Comparison of ENCODE assay signal across 8 cellular contexts in the genomic region with DNA sequence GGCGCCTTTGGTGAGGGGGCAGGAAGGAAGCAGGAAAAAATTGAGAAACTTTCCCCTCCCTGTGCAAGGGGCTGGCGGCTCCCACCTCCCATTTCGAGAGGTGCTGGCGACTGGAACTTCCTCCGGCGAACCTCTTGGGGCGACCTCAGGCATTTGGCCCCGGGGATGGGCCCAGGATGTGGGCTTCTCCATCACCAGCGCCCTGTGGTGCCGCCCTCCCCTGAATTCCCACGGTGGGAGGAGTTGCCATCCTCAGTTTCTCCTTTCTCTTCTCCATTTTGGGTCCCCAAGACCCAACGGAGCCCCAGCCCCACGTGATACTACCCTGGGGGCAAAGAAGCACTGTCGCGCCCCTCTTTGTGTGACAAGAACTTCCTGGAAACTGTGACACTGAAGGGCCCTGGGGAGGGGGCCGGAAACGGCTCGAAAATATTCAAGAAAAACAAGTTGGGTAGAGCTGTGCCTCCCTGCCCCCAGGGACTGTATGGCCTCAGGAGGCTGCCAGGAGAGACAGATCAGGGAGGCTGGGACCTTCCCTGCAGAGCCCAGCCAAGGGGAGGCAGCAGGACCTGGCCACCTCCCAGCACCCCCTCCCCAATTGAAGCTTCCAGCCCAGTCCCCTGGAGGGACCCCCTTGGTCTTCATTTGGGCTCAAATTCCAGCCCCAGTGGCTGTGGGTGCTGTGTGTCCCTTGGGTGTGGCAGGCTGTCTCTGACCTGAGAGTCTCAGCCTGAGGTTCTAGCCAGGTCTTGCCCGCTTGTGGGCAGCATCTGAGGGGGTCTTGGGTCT. TPM values are rescaled to one million over a fixed set of nuclear protein-coding genes. Genes with fewer than 3 reads are reported as not detected.
DNase-seq lines count a peak whose midpoint lies in the region; TF ChIP-seq lines count a peak whose summit lies in the region.

No MANE protein-coding gene starts in this region.

- H3K27me3 Mint-ChIP-seq in activated CD4-positive, alpha-beta T cell treated with anti-CD3 and anti-CD28 coated beads, Interleukin-2, amount 10 ng/mL, durations not matched to agents 7 days and 5 days, result peaks cover 8% of the 10 kb centered on the region

- peak overlapping the region; percentile 100 for H3K27ac Mint-ChIP-seq in activated CD4-positive, alpha-beta T cell treated with anti-CD3 and anti-CD28 coated beads, Interleukin-2, amount 10 ng/mL, durations not matched to agents 7 days and 5 days

- CTCF ChIA-PET in activated CD4-positive, alpha-beta T cell treated with anti-CD3 and anti-CD28 coated beads, Interleukin-2, amount 10 ng/mL, durations not matched to agents 7 days and 5 days (lab: Charles Lee), result interaction anchor here (0.8 to 2.3 kb wide), 5 partner anchors 22 to 98 kb away, joined by 3 to 11 read pairs (median 4); a partner anchor contains a TSS

- H3K27ac ChIP-seq in ectodermal cell (ENCODE audit: insufficient read depth, low read depth, low read length, poor library complexity, severe bottlenecking) (peak overlapping the region; percentile 89), muscle layer of duodenum (ENCODE audit: low read length) (peak overlapping the region; percentile 83)

- H3K4me1 ChIP-seq in ectodermal cell (ENCODE audit: control insufficient read depth, insufficient read depth, low read length) (peaks cover 12% of the 10 kb centered on the region), muscle layer of duodenum (ENCODE audit: control insufficient read depth in 1 of 2, insufficient read depth in 2 of 2, low read length in 2 of 2) (peaks cover 0 to 16% of the 10 kb centered on the region in 2 donors)

- DNase-seq in GM06990 (ENCODE audit: extremely low read depth, insufficient read length) (peak; percentile 66), HUDEP-2 (lab: John Stamatoyannopoulos, UW; ENCODE audit: unreplicated experiment in 76 of 76) (peak in 43 of 76 experiments; percentile 20 to 72 (median 46)), retina (no peak), NCI-H446 treated with DMSO at 0.1 percent for 48 hours (lab: John Stamatoyannopoulos, UW) (no peak)
- DNase-seq in activated CD4-positive, alpha-beta T cell treated with anti-CD3 and anti-CD28 coated beads, Interleukin-2, amount 10 ng/mL, durations not matched to agents 7 days and 5 days, result peak; percentile 92
- DNase-seq in stimulated activated naive CD4-positive, alpha-beta T cell (lab: John Stamatoyannopoulos, UW), result peak; percentile 67 to 91 (median 86)

- no peaks in the 10 kb centered on the region for H3K9me3 Mint-ChIP-seq in activated CD4-positive, alpha-beta T cell treated with anti-CD3 and anti-CD28 coated beads, Interleukin-2, amount 10 ng/mL, durations not matched to agents 7 days and 5 days

- 12 to 15% methylated on average over 18 of the region's 19 CpGs for WGBS in ectodermal cell, 2 experiments

- peak overlapping the region; percentile 99 for H3K4me3 ChIP-seq in GM06990 (replicated peaks; ENCODE audit: low read depth, low read length)
- peak overlapping the region; percentile 90 for H3K4me3 ChIP-seq in ectodermal cell (ENCODE audit: insufficient read depth, low read depth, low read length)
- peak overlapping the region; percentile 78 to 92 for H3K4me3 ChIP-seq in muscle layer of duodenum (ENCODE audit: low read depth in 1 of 2, low read length in 2 of 2)

- H3K36me3 Mint-ChIP-seq in activated CD4-positive, alpha-beta T cell treated with anti-CD3 and anti-CD28 coated beads, Interleukin-2, amount 10 ng/mL, durations not matched to agents 7 days and 5 days (ENCODE audit: low read depth), result peaks cover 9% of the 10 kb centered on the region

- no peaks in the 10 kb centered on the region for H3K9me3 ChIP-seq in ectodermal cell (ENCODE audit: control insufficient read depth, low read length)
- no peaks in the 10 kb centered on the region for H3K9me3 ChIP-seq in muscle layer of duodenum (ENCODE audit: control insufficient read depth in 1 of 2, low read length in 2 of 2)

- H3K4me1 Mint-ChIP-seq in activated CD4-positive, alpha-beta T cell treated with anti-CD3 and anti-CD28 coated beads, Interleukin-2, amount 10 ng/mL, durations not matched to agents 7 days and 5 days, result peaks cover 24% of the 10 kb centered on the region

- peak overlapping the region; percentile 89 for H3K4me3 Mint-ChIP-seq in activated CD4-positive, alpha-beta T cell treated with anti-CD3 and anti-CD28 coated beads, Interleukin-2, amount 10 ng/mL, durations not matched to agents 7 days and 5 days

- H3K36me3 ChIP-seq in GM06990 (ENCODE audit: control insufficient read depth, insufficient read depth, low read length), result no peaks in the 10 kb centered on the region; the same call in 1 of the 2 replicates
- no peaks in the 10 kb centered on the region for H3K36me3 ChIP-seq in ectodermal cell (ENCODE audit: control insufficient read depth, insufficient read depth, low read length)
- peaks cover 0 to 9% of the 10 kb centered on the region in 2 donors for H3K36me3 ChIP-seq in muscle layer of duodenum (ENCODE audit: control insufficient read depth in 1 of 2, insufficient read depth in 2 of 2, low read length in 2 of 2)

- POLR2A ChIA-PET in activated CD4-positive, alpha-beta T cell treated with anti-CD3 and anti-CD28 coated beads, Interleukin-2, amount 10 ng/mL, durations not matched to agents 7 days and 5 days (lab: Charles Lee), result no interaction called here

- TF ChIP-seq CTCF in GM06990 (IDR thresholded peaks at IDR 0.05; ENCODE audit: insufficient read depth, low read length, poor library complexity, severe bottlenecking), result no peak

- no peaks in the 10 kb centered on the region for H3K27me3 ChIP-seq in GM06990 (replicated peaks; ENCODE audit: control insufficient read depth, insufficient read depth, low read length)
- H3K27me3 ChIP-seq in ectodermal cell (ENCODE audit: control insufficient read depth, insufficient read depth, low read length, poor library complexity, severe bottlenecking), result no peaks in the 10 kb centered on the region
- H3K27me3 ChIP-seq in muscle layer of duodenum (ENCODE audit: low read depth, low read length), result no peaks in the 10 kb centered on the region

RNA-seq across cellular contexts. Expression of a gene that starts 16.2 kb away (rescaled TPM):
- not detected for total RNA-seq in activated CD4-positive, alpha-beta T cell treated with anti-CD3 and anti-CD28 coated beads, Interleukin-2, amount 10 ng/mL, durations not matched to agents 7 days and 5 days
- polyA plus RNA-seq in ectodermal cell (2013, experiment 1 of 4), result 2.0 TPM
- 2.9 TPM for polyA plus RNA-seq in ectodermal cell (2013, experiment 2 of 4)
- 3.9 TPM for polyA plus RNA-seq in ectodermal cell (2013, experiment 3 of 4)
- polyA plus RNA-seq in ectodermal cell (2013, experiment 4 of 4), result 2.3 TPM

RNA-seq across cellular contexts. Expression of a gene that starts 22.1 kb away (rescaled TPM):
- total RNA-seq in activated CD4-positive, alpha-beta T cell treated with anti-CD3 and anti-CD28 coated beads, Interleukin-2, amount 10 ng/mL, durations not matched to agents 7 days and 5 days, result 100 to 1,000 TPM; 162 to 189 TPM
- 184 TPM for polyA plus RNA-seq in ectodermal cell (2013, experiment 1 of 4)
- polyA plus RNA-seq in ectodermal cell (2013, experiment 2 of 4), result 199 TPM
- 149 TPM for polyA plus RNA-seq in ectodermal cell (2013, experiment 3 of 4)
- polyA plus RNA-seq in ectodermal cell (2013, experiment 4 of 4), result 159 TPM

RNA-seq across cellular contexts. Expression of a gene that starts 34.5 kb away (rescaled TPM):
- total RNA-seq in activated CD4-positive, alpha-beta T cell treated with anti-CD3 and anti-CD28 coated beads, Interleukin-2, amount 10 ng/mL, durations not matched to agents 7 days and 5 days, result 10 to 100 TPM; 78.6 to 88.9 TPM
- 3.8 TPM for polyA plus RNA-seq in ectodermal cell (2013, experiment 1 of 4)
- polyA plus RNA-seq in ectodermal cell (2013, experiment 2 of 4), result 2.3 TPM
- 3.6 TPM for polyA plus RNA-seq in ectodermal cell (2013, experiment 3 of 4)
- polyA plus RNA-seq in ectodermal cell (2013, experiment 4 of 4), result 5.0 TPM

RNA-seq across cellular contexts. Expression of a gene that starts 37.5 kb away (rescaled TPM):
- 10 to 100 TPM; 68.1 to 78.4 TPM for total RNA-seq in activated CD4-positive, alpha-beta T cell treated with anti-CD3 and anti-CD28 coated beads, Interleukin-2, amount 10 ng/mL, durations not matched to agents 7 days and 5 days
- polyA plus RNA-seq in ectodermal cell (2013, experiment 1 of 4), result 44.1 TPM
- 39.5 TPM for polyA plus RNA-seq in ectodermal cell (2013, experiment 2 of 4)
- 36.2 TPM for polyA plus RNA-seq in ectodermal cell (2013, experiment 3 of 4)
- polyA plus RNA-seq in ectodermal cell (2013, experiment 4 of 4), result 33.4 TPM

RNA-seq across cellular contexts. Expression of a gene that starts 50.9 kb away (rescaled TPM):
- total RNA-seq in activated CD4-positive, alpha-beta T cell treated with anti-CD3 and anti-CD28 coated beads, Interleukin-2, amount 10 ng/mL, durations not matched to agents 7 days and 5 days, result 100 to 1,000 TPM; 385 to 389 TPM
- 641 TPM for polyA plus RNA-seq in ectodermal cell (2013, experiment 1 of 4)
- 669 TPM for polyA plus RNA-seq in ectodermal cell (2013, experiment 2 of 4)
- polyA plus RNA-seq in ectodermal cell (2013, experiment 3 of 4), result 454 TPM
- polyA plus RNA-seq in ectodermal cell (2013, experiment 4 of 4), result 486 TPM

Comparison
In these comparisons a context has a peak if more than half of its experiments do, and no peak if none do; other contexts are left out.
1. DNase-seq: peak in GM06990 (single experiment), HUDEP-2 (43 of 76), activated CD4-positive, alpha-beta T cell treated with anti-CD3 and anti-CD28 coated beads, Interleukin-2, amount 10 ng/mL, durations not matched to agents 7 days and 5 days (single experiment) and stimulated activated naive CD4-positive, alpha-beta T cell (6 of 6); none in retina (single experiment) and NCI-H446 treated with DMSO at 0.1 percent for 48 hours (single experiment).
2. Peak in every context shown above with its lines, with median percentiles within 50 percentile points of each other: H3K4me3 ChIP-seq.